Comparison of ENCODE assay signal across 13 cellular contexts in the genomic region with DNA sequence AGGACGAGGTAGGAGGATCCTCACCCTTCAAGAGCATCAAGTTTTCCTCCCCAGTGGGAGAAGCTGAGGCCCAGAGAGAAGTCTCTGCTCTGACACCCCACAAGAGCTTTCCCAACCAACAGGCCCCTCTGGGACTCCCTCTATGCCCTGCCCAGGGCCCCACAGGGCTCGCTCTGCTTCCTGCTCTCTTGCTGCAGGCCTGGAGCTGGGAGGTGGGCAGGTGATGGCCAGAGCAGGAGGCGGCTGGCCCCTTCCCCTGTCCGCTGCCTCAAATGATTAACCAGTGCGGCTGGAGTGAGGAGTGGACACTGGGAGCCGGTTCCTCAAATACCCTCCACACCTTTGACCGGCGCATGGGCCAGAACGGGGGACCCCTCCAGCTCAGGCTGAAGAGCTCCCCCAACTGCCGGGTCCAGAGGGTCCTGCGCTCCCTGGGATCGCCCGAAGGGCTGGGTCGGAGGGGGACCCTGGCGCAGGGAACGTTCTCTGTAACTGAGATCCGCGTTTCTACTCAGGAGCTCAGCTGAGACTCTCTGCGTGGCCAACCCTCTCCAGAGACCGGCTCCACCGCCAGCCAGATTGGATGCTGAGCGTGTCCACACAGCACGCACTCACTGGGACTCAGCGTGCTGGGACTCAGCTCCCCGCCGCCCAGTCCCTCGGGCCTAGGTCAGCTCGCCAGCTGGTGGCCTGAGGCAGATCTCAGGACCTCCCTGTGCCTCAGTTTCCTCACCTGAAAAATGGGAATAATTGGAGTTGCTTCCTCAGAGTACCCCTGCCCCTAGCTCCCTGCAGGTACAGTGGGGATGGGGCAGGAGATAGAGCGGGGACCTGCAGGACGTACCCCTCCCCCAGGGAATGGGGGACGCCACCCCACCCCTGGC. TPM values are rescaled to one million over a fixed set of nuclear protein-coding genes. Genes with fewer than 3 reads are reported as not detected.
DNase-seq lines count a peak whose midpoint lies in the region; ATAC-seq, FAIRE-seq and TF ChIP-seq lines count a peak whose summit lies in the region.
"Had no signal": no experiment of that assay in that cellular context is flagged by ENCODE, and none has a peak within 500 bp of the region (broad histone marks: within the 10 kb centered on the region; RNA-seq: fewer than 3 reads in every experiment).

No MANE protein-coding gene starts in this region.

- H3K9ac ChIP-seq in BLaER1 treated with 17β-estradiol and CSF1 and Interleukin-3, amounts not matched to agents 10 nM and 100 nM: no peak overlapping the region
- no peak overlapping the region for H3K9ac ChIP-seq in kidney (ENCODE audit: low read length in 2 of 2)

- peak; percentile 37 for ATAC-seq in activated CD8-positive, alpha-beta memory T cell treated with anti-CD3 and anti-CD28 coated beads, Interleukin-2, amount 10 ng/mL, durations not matched to agents 7 days and 5 days
- ATAC-seq in HG02938 (IDR thresholded peaks at IDR 0.05; ENCODE audit: unreplicated experiment): no peak
- ATAC-seq: Right ventricle myocardium inferior had no signal

- H3K27me3 ChIP-seq in BLaER1 treated with 17β-estradiol and CSF1 and Interleukin-3, amounts not matched to agents 10 nM and 100 nM: peaks cover 64 to 91% (median 74%) of the 10 kb centered on the region in 11 experiments

- no peaks in the 10 kb centered on the region for H3K9me3 Mint-ChIP-seq in activated CD8-positive, alpha-beta memory T cell treated with anti-CD3 and anti-CD28 coated beads, Interleukin-2, amount 10 ng/mL, durations not matched to agents 7 days and 5 days (ENCODE audit: low read depth)
- H3K9me3 Mint-ChIP-seq: neural crest cell had no signal

- H3K4me1 Mint-ChIP-seq in activated CD8-positive, alpha-beta memory T cell treated with anti-CD3 and anti-CD28 coated beads, Interleukin-2, amount 10 ng/mL, durations not matched to agents 7 days and 5 days: peaks cover 16% of the 10 kb centered on the region
- H3K4me1 Mint-ChIP-seq: neural crest cell had no signal

- H4K20me1 ChIP-seq in BLaER1 treated with 17β-estradiol and CSF1 and Interleukin-3, amounts not matched to agents 10 nM and 100 nM: peaks cover 0 to 56% (median 47%) of the 10 kb centered on the region in 11 experiments; a peak in 19 of 22 replicates

- no peaks in the 10 kb centered on the region for H3K36me3 Mint-ChIP-seq in activated CD8-positive, alpha-beta memory T cell treated with anti-CD3 and anti-CD28 coated beads, Interleukin-2, amount 10 ng/mL, durations not matched to agents 7 days and 5 days

- H3K4me3 ChIP-seq in BLaER1 treated with 17β-estradiol and CSF1 and Interleukin-3, amounts not matched to agents 10 nM and 100 nM: 0 out of 20 replicates have a peak overlapping the region, but pooled peaks of 1 of the 10 experiments have one; percentile 17
- H3K4me3 ChIP-seq in HEK293 (ENCODE audit: low read depth, low read length) (no peak overlapping the region), kidney (ENCODE audit: low read length in 2 of 2) (no peak overlapping the region)
- H3K4me3 ChIP-seq: cardiac muscle cell, uterus had no signal

- POLR2A ChIA-PET in HEK293 (lab: Yijun Ruan, JAX): interaction anchor here (0.6 to 1.9 kb wide), 7 partner anchors 9 to 477 kb away, joined by 3 to 8 read pairs (median 4); partner anchors contain the start of gene CIRBP

- CTCF ChIA-PET in HEK293 (lab: Yijun Ruan, JAX): interaction anchor here (0.6 to 1.4 kb wide), 4 partner anchors 21 to 71 kb away, joined by 3 to 5 read pairs (median 3); no protein-coding TSS in a partner anchor
- CTCF ChIA-PET in activated CD8-positive, alpha-beta memory T cell treated with anti-CD3 and anti-CD28 coated beads, Interleukin-2, amount 10 ng/mL, durations not matched to agents 7 days and 5 days (lab: Charles Lee): interaction anchor here (0.8 to 1.4 kb wide), 3 partner anchors 21 to 200 kb away, joined by 3 to 4 read pairs (median 3); no protein-coding TSS in a partner anchor

- H3K27ac ChIP-seq in BLaER1 treated with 17β-estradiol and CSF1 and Interleukin-3, amounts not matched to agents 10 nM and 100 nM: no peak overlapping the region
- H3K27ac ChIP-seq in HEK293 (ENCODE audit: extremely low read depth, low read depth, low read length) (no peak overlapping the region), kidney (ENCODE audit: low read depth in 2 of 2, low read length in 2 of 2) (no peak overlapping the region)
- H3K27ac ChIP-seq: cardiac muscle cell, uterus had no signal

- no peaks in the 10 kb centered on the region for H3K36me3 ChIP-seq in BLaER1 treated with 17β-estradiol and CSF1 and Interleukin-3, amounts not matched to agents 10 nM and 100 nM
- no peaks in the 10 kb centered on the region for H3K36me3 ChIP-seq in HEK293 (ENCODE audit: control insufficient read depth in 2 of 2, insufficient read depth in 1 of 2, low read length in 2 of 2)
- no peaks in the 10 kb centered on the region for H3K36me3 ChIP-seq in kidney (ENCODE audit: control insufficient read depth in 1 of 2, insufficient read depth in 2 of 2, low read length in 2 of 2)
- H3K36me3 ChIP-seq: cardiac muscle cell, uterus had no signal

- H3K4me2 ChIP-seq in BLaER1 treated with 17β-estradiol and CSF1 and Interleukin-3, amounts not matched to agents 10 nM and 100 nM: peak overlapping the region; percentile 13 to 77 (median 67); a peak in 20 of 22 replicates

- intact Hi-C loops in kidney (cut with DNase I): no loop called here

- H3K4me1 ChIP-seq in BLaER1 treated with 17β-estradiol and CSF1 and Interleukin-3, amounts not matched to agents 10 nM and 100 nM: peaks cover 43 to 53% (median 46%) of the 10 kb centered on the region in 10 experiments
- H3K4me1 ChIP-seq in HEK293 (ENCODE audit: control insufficient read depth, insufficient read depth, low read length) (peaks cover 12% of the 10 kb centered on the region; the same call in 1 of the 2 replicates), kidney (ENCODE audit: control insufficient read depth in 1 of 2, insufficient read depth in 1 of 2, low read depth in 1 of 2, low read length in 2 of 2) (no peaks in the 10 kb centered on the region)

- H3K4me3 Mint-ChIP-seq in activated CD8-positive, alpha-beta memory T cell treated with anti-CD3 and anti-CD28 coated beads, Interleukin-2, amount 10 ng/mL, durations not matched to agents 7 days and 5 days: no peak overlapping the region
- H3K4me3 Mint-ChIP-seq: neural crest cell had no signal

- TF ChIP-seq CTCF in HEK293 (tag by site-specific recombination; IDR thresholded peaks at IDR 0.05): no peak
- no peak for TF ChIP-seq CTCF in kidney (IDR thresholded peaks at IDR 0.05; ENCODE audit: borderline replicate concordance, extremely low read depth, insufficient read depth)

- no peak for FAIRE-seq in kidney (lab: Jason Lieb, UNC)

- no peaks in the 10 kb centered on the region for H3K9me3 ChIP-seq in BLaER1 treated with 17β-estradiol and CSF1 and Interleukin-3, amounts not matched to agents 10 nM and 100 nM (replicated peaks in 1 of 11)
- H3K9me3 ChIP-seq in HEK293 (ENCODE audit: control insufficient read depth, insufficient read depth, low read depth, low read length) (no peaks in the 10 kb centered on the region), kidney (ENCODE audit: control insufficient read depth in 1 of 2, low read length in 2 of 2) (no peaks in the 10 kb centered on the region)
- H3K9me3 ChIP-seq: uterus had no signal

- H3K27ac Mint-ChIP-seq in activated CD8-positive, alpha-beta memory T cell treated with anti-CD3 and anti-CD28 coated beads, Interleukin-2, amount 10 ng/mL, durations not matched to agents 7 days and 5 days: no peak overlapping the region

- H3K27me3 Mint-ChIP-seq in activated CD8-positive, alpha-beta memory T cell treated with anti-CD3 and anti-CD28 coated beads, Interleukin-2, amount 10 ng/mL, durations not matched to agents 7 days and 5 days: peaks cover 46% of the 10 kb centered on the region

- DNase-seq in activated CD8-positive, alpha-beta memory T cell treated with anti-CD3 and anti-CD28 coated beads, Interleukin-2, amount 10 ng/mL, durations not matched to agents 7 days and 5 days: no peak
- DNase-seq in kidney: peak; percentile 66
- no peak for DNase-seq in kidney glomerular epithelial cell (lab: John Stamatoyannopoulos, UW)
- no peak for DNase-seq in NCI-H2171 treated with DMSO at 0.1 percent for 48 hours (lab: John Stamatoyannopoulos, UW)
- no peak for DNase-seq in NCI-H345 (lab: John Stamatoyannopoulos, UW)
- DNase-seq: NCI-H1092, uterus had no signal

TF ChIP-seq in HEK293, 187 proteins besides CTCF, POLR2A, EP300 and RAD21 (continues in another document):
- TF ChIP-seq ZNF639 (tag by site-specific recombination; IDR thresholded peaks at IDR 0.05): 0 out of 2 replicates have a peak, but pooled peaks have one; percentile 3
- peak; percentile 31; the same call in 1 of the 2 replicates for TF ChIP-seq ZBTB7A (tag by site-specific recombination; IDR thresholded peaks at IDR 0.05; ENCODE audit: low read depth)
- TF ChIP-seq, protein P1, sequence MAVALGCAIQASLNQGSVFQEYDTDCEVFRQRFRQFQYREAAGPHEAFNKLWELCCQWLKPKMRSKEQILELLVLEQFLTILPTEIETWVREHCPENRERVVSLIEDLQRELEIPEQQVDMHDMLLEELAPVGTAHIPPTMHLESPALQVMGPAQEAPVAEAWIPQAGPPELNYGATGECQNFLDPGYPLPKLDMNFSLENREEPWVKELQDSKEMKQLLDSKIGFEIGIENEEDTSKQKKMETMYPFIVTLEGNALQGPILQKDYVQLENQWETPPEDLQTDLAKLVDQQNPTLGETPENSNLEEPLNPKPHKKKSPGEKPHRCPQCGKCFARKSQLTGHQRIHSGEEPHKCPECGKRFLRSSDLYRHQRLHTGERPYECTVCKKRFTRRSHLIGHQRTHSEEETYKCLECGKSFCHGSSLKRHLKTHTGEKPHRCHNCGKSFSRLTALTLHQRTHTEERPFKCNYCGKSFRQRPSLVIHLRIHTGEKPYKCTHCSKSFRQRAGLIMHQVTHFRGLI (tag by site-specific recombination; IDR thresholded peaks at IDR 0.05): peak; percentile 76

RNA-seq across cellular contexts. Expression of gene ONECUT3, which starts 6.7 kb away (rescaled TPM):
- not detected for total RNA-seq in activated CD8-positive, alpha-beta memory T cell treated with anti-CD3 and anti-CD28 coated beads, Interleukin-2, amount 10 ng/mL, durations not matched to agents 7 days and 5 days
- not detected for total RNA-seq in kidney
- not detected for polyA plus RNA-seq in kidney (ENCODE audit: insufficient read depth, low read depth, low replicate concordance)
- total RNA-seq: cardiac muscle cell, Right ventricle myocardium inferior, uterus had no signal
- polyA plus RNA-seq: cardiac muscle cell had no signal
